Comparison of ENCODE assay signal across 18 cellular contexts in the genomic region with DNA sequence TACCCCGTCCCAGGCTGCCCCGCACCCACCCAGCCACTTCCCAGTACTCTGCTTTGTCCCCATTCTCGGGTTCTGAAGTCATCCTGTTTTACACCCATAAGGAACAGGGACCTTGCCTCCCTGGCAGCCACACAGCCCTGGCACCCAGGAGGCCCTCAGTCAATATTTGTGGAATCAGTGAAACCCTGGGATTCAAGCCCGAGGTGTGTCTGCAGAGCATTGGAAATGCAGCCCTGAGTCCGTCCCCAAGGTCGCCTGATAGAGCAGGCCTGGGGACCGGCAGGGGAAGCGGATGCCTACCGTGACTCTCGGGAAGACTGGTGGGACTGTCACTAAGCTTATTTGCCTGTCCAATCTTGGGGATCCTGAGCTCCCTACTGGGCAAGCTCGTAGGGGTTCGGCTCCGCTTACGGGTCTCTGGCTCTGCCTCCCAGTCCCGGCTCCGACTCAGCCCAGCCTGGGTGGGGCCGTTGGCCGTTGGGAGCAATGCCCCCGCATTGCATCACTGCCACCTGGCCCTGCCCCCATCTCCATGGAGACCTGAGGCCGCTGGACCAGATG.
A peak's percentile ranks its signal among the peaks of the same experiment; 100 is the strongest.
DNase-seq lines count a peak whose midpoint lies in the region; ATAC-seq and TF ChIP-seq lines count a peak whose summit lies in the region.
"Had no signal": no experiment of that assay in that cellular context is flagged by ENCODE, and none has a peak within 500 bp of the region (broad histone marks: within the 10 kb centered on the region; RNA-seq: fewer than 3 reads in every experiment).

No MANE protein-coding gene starts in this region.

- intact Hi-C loops in Panc1 (cut with micrococcal nuclease; ENCODE audit: unreplicated experiment) = no loop called here
- intact Hi-C loops in Right ventricle myocardium superior (cut with DNase I) = no loop called here

- ATAC-seq in Panc1 (peak; percentile 69), GM18870 (IDR thresholded peaks at IDR 0.05; ENCODE audit: unreplicated experiment) (no peak), Right ventricle myocardium superior (ENCODE audit: poor library complexity) (no peak)
- ATAC-seq: gastrocnemius medialis, left ventricle myocardium superior had no signal

- CTCF ChIA-PET in Panc1 (lab: Charles Lee) = no interaction called here

- H3K4me3 ChIP-seq in Panc1 (ENCODE audit: low read depth in 2 of 2, low read length in 2 of 2) = peak overlapping the region in 1 of 2 experiments; percentile 40; a peak in 2 of 4 replicates
- H3K4me3 ChIP-seq: BLaER1 treated with 17β-estradiol and CSF1 and Interleukin-3, amounts not matched to agents 10 nM and 100 nM; gastrocnemius medialis; testis had no signal

- DNase-seq in AG20443 (ENCODE audit: low spot score) = peak; percentile 75
- peak; percentile 14 for DNase-seq in DMS 273 treated with DMSO at 0.1 percent for 48 hours (lab: John Stamatoyannopoulos, UW)
- DNase-seq in Panc1 (ENCODE audit: low read depth, low spot score) = no peak
- peak; percentile 32 for DNase-seq in islet precursor cell
- no peak for DNase-seq in germinal center (ENCODE audit: low spot score)
- DNase-seq in Right ventricle myocardium superior = no peak
- DNase-seq: activated CD4-positive, alpha-beta T cell treated with anti-CD3 and anti-CD28 coated beads for 48 hours; gastrocnemius medialis; KBM-7; left ventricle myocardium superior; NCI-H1105 treated with DMSO at 0.1 percent for 48 hours; NCI-H226; SHP77 treated with DMSO at 0.1 percent for 48 hours; stimulated activated CD4-positive, alpha-beta T cell treated with anti-CD3 and anti-CD28 coated beads, Interleukin-4, amount 100 ng/mL, for 1 hour; testis had no signal

- in situ Hi-C loops in Panc1 (cut with HindIII; ENCODE audit: low pct_unique_long_range_greater_than_20kb, low sequenced_read_pairs) = no loop called here

- TF ChIP-seq CTCF in Panc1 (IDR thresholded peaks at IDR 0.05) = no peak

- no peaks in the 10 kb centered on the region for H3K4me1 ChIP-seq in Panc1 (ENCODE audit: control insufficient read depth, insufficient read depth, low read length)
- H3K4me1 ChIP-seq: gastrocnemius medialis had no signal

- BruUV-seq in Panc1 (replicated peaks; lab: Mats Ljungman, UMichigan) = no TSS peak

- H3K36me3 ChIP-seq in Panc1 (ENCODE audit: control insufficient read depth, insufficient read depth, low read length) = no peaks in the 10 kb centered on the region
- H3K36me3 ChIP-seq: BLaER1 treated with 17β-estradiol and CSF1 and Interleukin-3, amounts not matched to agents 10 nM and 100 nM; gastrocnemius medialis had no signal

- POLR2A ChIA-PET in Panc1 (lab: Charles Lee) = no interaction called here

- no peaks in the 10 kb centered on the region for H3K9me3 ChIP-seq in Panc1 (ENCODE audit: control insufficient read depth, insufficient read depth, low read depth, low read length)
- H3K9me3 ChIP-seq: BLaER1 treated with 17β-estradiol and CSF1 and Interleukin-3, amounts not matched to agents 10 nM and 100 nM; gastrocnemius medialis; testis had no signal

- H3K27ac ChIP-seq in Panc1 (ENCODE audit: low read length) = no peak overlapping the region
- H3K27ac ChIP-seq: BLaER1 treated with 17β-estradiol and CSF1 and Interleukin-3, amounts not matched to agents 10 nM and 100 nM; gastrocnemius medialis; parathyroid adenoma; testis had no signal

- no peaks in the 10 kb centered on the region for H3K27me3 ChIP-seq in Panc1 (ENCODE audit: control insufficient read depth, insufficient read depth, low read length)
- H3K27me3 ChIP-seq: BLaER1 treated with 17β-estradiol and CSF1 and Interleukin-3, amounts not matched to agents 10 nM and 100 nM; gastrocnemius medialis; testis had no signal

Comparison
In these comparisons a context has a peak if more than half of its experiments do, and no peak if none do; other contexts are left out.
1. DNase-seq: peak in AG20443 (single experiment), DMS 273 treated with DMSO at 0.1 percent for 48 hours (single experiment) and islet precursor cell (single experiment); none in Panc1 (single experiment), germinal center (single experiment) and Right ventricle myocardium superior (single experiment).